ENCODE assay signal across 11 cellular contexts in the genomic region with DNA sequence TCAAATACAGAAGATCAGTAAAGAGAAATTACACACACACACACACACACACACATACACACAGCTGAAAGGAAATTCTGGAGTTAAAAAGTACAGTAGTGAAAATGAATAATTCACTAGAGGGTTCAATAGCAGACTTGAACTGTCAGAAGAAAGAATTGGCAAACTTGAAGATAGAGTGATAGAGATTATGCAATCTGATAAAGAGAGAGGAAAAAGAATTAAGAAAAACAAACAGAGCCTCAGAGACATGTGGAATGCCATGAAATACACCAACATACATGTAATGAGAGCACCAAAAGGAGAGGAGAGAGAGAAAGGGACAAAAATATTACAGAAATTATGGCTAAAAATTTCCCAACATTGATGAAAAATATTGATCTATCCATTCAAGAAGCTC.
"Had no signal": no experiment of that assay in that cellular context is flagged by ENCODE, and none has a peak within 500 bp of the region (broad histone marks: within the 10 kb centered on the region; RNA-seq: fewer than 3 reads in every experiment).

No MANE protein-coding gene starts in this region.

- H3K4me1 ChIP-seq: HAP-1 had no signal

- H3K36me3 ChIP-seq: HAP-1 had no signal

- DNase-seq: GM23248, GOT3, H7, H9, HCEC 1CT, HFFc6 had no signal

- H3K9ac ChIP-seq: GM23248 had no signal

- FAIRE-seq: H1, H54 had no signal

- H3K9me3 ChIP-seq: HAP-1 had no signal

- H2AFZ ChIP-seq: GM23248, GM23338 had no signal

- H3K27ac ChIP-seq: GM23248 had no signal

- H3K4me2 ChIP-seq: GM23338 had no signal

- H3K4me3 ChIP-seq: GM23248, GM23338, HAP-1 had no signal

- ATAC-seq: GM23338, HCT116 had no signal
